ENCODE assay signal across 10 cellular contexts in the genomic region with DNA sequence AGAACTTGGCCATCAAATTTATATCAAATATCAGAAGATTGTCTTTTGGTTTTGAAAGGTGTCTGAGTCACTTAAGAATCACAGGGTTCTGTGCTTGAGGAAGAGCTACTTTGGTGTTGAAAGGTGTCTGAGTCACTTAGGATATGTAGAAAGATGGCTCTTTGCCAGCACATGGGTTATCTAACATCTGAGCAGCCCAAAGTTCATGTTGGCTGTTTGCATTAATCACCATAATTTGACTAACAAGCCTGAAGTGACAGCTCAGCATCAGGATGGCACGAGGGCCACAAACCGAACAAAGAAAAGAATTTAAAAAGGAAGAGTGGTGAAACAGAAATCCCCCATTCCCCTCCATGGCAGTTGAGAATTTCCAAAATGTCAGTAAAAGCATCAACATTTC.
DNase-seq lines count a peak whose midpoint lies in the region; ATAC-seq and TF ChIP-seq lines count a peak whose summit lies in the region.
"Had no signal": no experiment of that assay in that cellular context is flagged by ENCODE, and none has a peak within 500 bp of the region (broad histone marks: within the 10 kb centered on the region; RNA-seq: fewer than 3 reads in every experiment).

No MANE protein-coding gene starts in this region.

- H4K8ac ChIP-seq in IMR-90 (ENCODE audit: low read depth in 2 of 2, low read length in 2 of 2) = no peak overlapping the region

- no peak overlapping the region for H3K23ac ChIP-seq in IMR-90 (ENCODE audit: low read depth, low read length)

- H3K36me3 ChIP-seq in IMR-90 (ENCODE audit: control insufficient read depth, insufficient read depth, low read length) (no peaks in the 10 kb centered on the region), HAP-1 (replicated peaks) (no peaks in the 10 kb centered on the region)

- H2AK9ac ChIP-seq in IMR-90 (replicated peaks; ENCODE audit: low read depth, low read length, poor library complexity) = no peak overlapping the region

- H3K27ac ChIP-seq in IMR-90 (ENCODE audit: insufficient read depth, low read length) = no peak overlapping the region

- H3K4me3 ChIP-seq in IMR-90 (ENCODE audit: insufficient read depth, low read depth, low read length) = no peak overlapping the region
- no peak overlapping the region for H3K4me3 ChIP-seq in HAP-1

- no peaks in the 10 kb centered on the region for H3K79me1 ChIP-seq in IMR-90 (ENCODE audit: low read depth in 1 of 2, low read length in 2 of 2)

- H2BK120ac ChIP-seq in IMR-90 (ENCODE audit: low read depth, low read length) = no peak overlapping the region

- no peak overlapping the region for H3K4me3 Mint-ChIP-seq in activated T-cell treated with anti-CD3 and anti-CD28 coated beads, Interleukin-2, amount 50 U/mL, for 24 hours
- peak overlapping the region; percentile 67 for H3K4me3 Mint-ChIP-seq in natural killer cell treated with Interleukin-12 subunit alpha and Interleukin-12 subunit beta and Interleukin-15 and Interleukin-18, amount 100 ng/mL, for 72 hours
- no peak overlapping the region for H3K4me3 Mint-ChIP-seq in chondrocyte (ENCODE audit: unreplicated experiment)
- H3K4me3 Mint-ChIP-seq: type B pancreatic cell had no signal

- WGBS in IMR-90 (ENCODE audit: extremely low coverage in 2 of 2, insufficient read length in 1 of 2), 2 experiments = no CpG with 5 or more reads among the region's 2 CpGs

- peak; percentile 21 for DNase-seq in Daoy (ENCODE audit: low read depth)
- peak; percentile 5 for DNase-seq in IMR-90
- no peak for DNase-seq in activated T-cell treated with anti-CD3 and anti-CD28 coated beads, Interleukin-2, amount 50 U/mL, for 24 hours
- DNase-seq in natural killer cell treated with Interleukin-12 subunit alpha and Interleukin-12 subunit beta and Interleukin-15 and Interleukin-18, amount 100 ng/mL, for 72 hours (ENCODE audit: low spot score) = no peak
- DNase-seq in chondrocyte (ENCODE audit: low spot score) = no peak
- DNase-seq in DMS79 treated with DMSO at 0.1 percent for 48 hours (lab: John Stamatoyannopoulos, UW) = no peak
- DNase-seq in HAP-1 (ENCODE audit: low spot score in 2 of 2) = no peak
- DNase-seq: T-helper 9 cell had no signal

- no peak overlapping the region for H2BK20ac ChIP-seq in IMR-90 (ENCODE audit: low read depth, low read length)

- intact Hi-C loops in IMR-90 (cut with micrococcal nuclease) = no loop called here

- no peak overlapping the region for H4K91ac ChIP-seq in IMR-90 (ENCODE audit: insufficient read depth, low read depth, low read length)

- peaks cover 36% of the 10 kb centered on the region for H3K4me1 Mint-ChIP-seq in activated T-cell treated with anti-CD3 and anti-CD28 coated beads, Interleukin-2, amount 50 U/mL, for 24 hours (ENCODE audit: low read depth)
- H3K4me1 Mint-ChIP-seq in natural killer cell treated with Interleukin-12 subunit alpha and Interleukin-12 subunit beta and Interleukin-15 and Interleukin-18, amount 100 ng/mL, for 72 hours (ENCODE audit: low read depth in 2 of 2) = peaks cover 34% of the 10 kb centered on the region in 2 donors
- H3K4me1 Mint-ChIP-seq in chondrocyte (ENCODE audit: low read depth) = no peaks in the 10 kb centered on the region

- no peak overlapping the region for H3K18ac ChIP-seq in IMR-90 (ENCODE audit: low read depth, low read length)

- H3K9me1 ChIP-seq in IMR-90 (ENCODE audit: insufficient read depth, low read length) = no peaks in the 10 kb centered on the region

- no peak for TF ChIP-seq POLR2A in IMR-90 (IDR thresholded peaks at IDR 0.05; ENCODE audit: low read depth, low read length)

- H3K36me3 Mint-ChIP-seq in activated T-cell treated with anti-CD3 and anti-CD28 coated beads, Interleukin-2, amount 50 U/mL, for 24 hours (ENCODE audit: low read depth) = no peaks in the 10 kb centered on the region
- peaks cover 4% of the 10 kb centered on the region for H3K36me3 Mint-ChIP-seq in natural killer cell treated with Interleukin-12 subunit alpha and Interleukin-12 subunit beta and Interleukin-15 and Interleukin-18, amount 100 ng/mL, for 72 hours
- no peaks in the 10 kb centered on the region for H3K36me3 Mint-ChIP-seq in chondrocyte (ENCODE audit: low read depth)
- H3K36me3 Mint-ChIP-seq: type B pancreatic cell had no signal

- peak overlapping the region; percentile 71 for H3K27ac Mint-ChIP-seq in activated T-cell treated with anti-CD3 and anti-CD28 coated beads, Interleukin-2, amount 50 U/mL, for 24 hours
- peak overlapping the region; percentile 67 to 76 for H3K27ac Mint-ChIP-seq in natural killer cell treated with Interleukin-12 subunit alpha and Interleukin-12 subunit beta and Interleukin-15 and Interleukin-18, amount 100 ng/mL, for 72 hours
- H3K27ac Mint-ChIP-seq in chondrocyte (ENCODE audit: unreplicated experiment) = no peak overlapping the region
- H3K27ac Mint-ChIP-seq: type B pancreatic cell had no signal

- in situ Hi-C loops in IMR-90 (cut with MboI; ENCODE audit: low sequenced_read_pairs) = no loop called here
- in situ Hi-C loops in HAP-1 (cut with MboI; ENCODE audit: low sequenced_read_pairs) = no loop called here

- H2BK15ac ChIP-seq in IMR-90 (ENCODE audit: low read depth, low read length) = no peak overlapping the region

- H3K9me3 ChIP-seq in IMR-90 (ENCODE audit: control insufficient read depth, insufficient read depth, low read length) (no peaks in the 10 kb centered on the region), HAP-1 (no peaks in the 10 kb centered on the region)

- H3K14ac ChIP-seq in IMR-90 (replicated peaks; ENCODE audit: low read depth, low read length) = no peak overlapping the region

- no peak for TF ChIP-seq RAD21 in IMR-90 (IDR thresholded peaks at IDR 0.05; ENCODE audit: low read length)

- H3K9ac ChIP-seq in IMR-90 (ENCODE audit: low read depth, low read length) = no peak overlapping the region

- no peak overlapping the region for H3K4me2 ChIP-seq in IMR-90 (ENCODE audit: low read depth, low read length)

- ATAC-seq in IMR-90 (ENCODE audit: low read depth) = no peak
- ATAC-seq in natural killer cell treated with Interleukin-12 subunit alpha and Interleukin-12 subunit beta and Interleukin-15 and Interleukin-18, amount 100 ng/mL, for 72 hours = peak; percentile 85 to 87
- no peak for ATAC-seq in HG03039 (IDR thresholded peaks at IDR 0.05; ENCODE audit: unreplicated experiment)

- no peaks in the 10 kb centered on the region for H3K27me3 ChIP-seq in IMR-90 (ENCODE audit: control insufficient read depth, insufficient read depth, low read length)
- no peaks in the 10 kb centered on the region for H3K27me3 ChIP-seq in HAP-1 (ENCODE audit: low read depth)

- no peak overlapping the region for H2BK5ac ChIP-seq in IMR-90 (ENCODE audit: low read depth, low read length, poor library complexity, severe bottlenecking)

- H3K27me3 Mint-ChIP-seq in activated T-cell treated with anti-CD3 and anti-CD28 coated beads, Interleukin-2, amount 50 U/mL, for 24 hours = peaks cover 6% of the 10 kb centered on the region
- H3K27me3 Mint-ChIP-seq in natural killer cell treated with Interleukin-12 subunit alpha and Interleukin-12 subunit beta and Interleukin-15 and Interleukin-18, amount 100 ng/mL, for 72 hours = peaks cover 0 to 3% of the 10 kb centered on the region in 2 donors
- H3K27me3 Mint-ChIP-seq in chondrocyte (ENCODE audit: low read depth) = peaks cover 4% of the 10 kb centered on the region

- CTCF ChIA-PET in IMR-90 (lab: Yijun Ruan, JAX) = interaction anchor here (0.7 kb wide), 1 partner anchor 47 kb away, joined by 3 read pairs; no protein-coding TSS in a partner anchor

- no peak overlapping the region for H4K5ac ChIP-seq in IMR-90 (ENCODE audit: low read depth, low read length)

- no peaks in the 10 kb centered on the region for H3K9me3 Mint-ChIP-seq in activated T-cell treated with anti-CD3 and anti-CD28 coated beads, Interleukin-2, amount 50 U/mL, for 24 hours
- peaks cover 3% of the 10 kb centered on the region for H3K9me3 Mint-ChIP-seq in natural killer cell treated with Interleukin-12 subunit alpha and Interleukin-12 subunit beta and Interleukin-15 and Interleukin-18, amount 100 ng/mL, for 72 hours
- no peaks in the 10 kb centered on the region for H3K9me3 Mint-ChIP-seq in chondrocyte (ENCODE audit: low read depth)
- H3K9me3 Mint-ChIP-seq: type B pancreatic cell had no signal

- H4K20me1 ChIP-seq in IMR-90 (ENCODE audit: insufficient read depth, low read length) = no peaks in the 10 kb centered on the region

- dilution Hi-C loops in IMR-90 (cut with HindIII; ENCODE audit: low sequenced_read_pairs, unreplicated experiment) = no loop called here

- BruUV-seq in IMR-90 (replicated peaks; lab: Mats Ljungman, UMichigan) = no TSS peak

- H2AK5ac ChIP-seq in IMR-90 (ENCODE audit: low read depth, low read length) = no peak overlapping the region

- H3K4me1 ChIP-seq in IMR-90 (ENCODE audit: control insufficient read depth, insufficient read depth, low read length) = no peaks in the 10 kb centered on the region; the same call in 1 of the 2 replicates
- no peaks in the 10 kb centered on the region for H3K4me1 ChIP-seq in HAP-1

- POLR2A ChIA-PET in IMR-90 (lab: Charles Lee; ENCODE audit: unreplicated experiment) = no interaction called here

- TF ChIP-seq CTCF in IMR-90 (conservative IDR thresholded peaks at IDR 0.05; ENCODE audit: low read depth, low read length) (no peak), chondrocyte (IDR thresholded peaks at IDR 0.05) (no peak)

- H3K4ac ChIP-seq in IMR-90 (ENCODE audit: low read depth, low read length) = no peak overlapping the region

- H3K56ac ChIP-seq in IMR-90 (ENCODE audit: extremely low read depth, insufficient read depth, low read length) = no peak overlapping the region

- no peak overlapping the region for H2AFZ ChIP-seq in IMR-90 (replicated peaks; ENCODE audit: low read length, poor library complexity)

TF ChIP-seq in IMR-90, 13 proteins besides CTCF, POLR2A, EP300 and RAD21 (continues in another document):
- TF ChIP-seq, protein P1, sequence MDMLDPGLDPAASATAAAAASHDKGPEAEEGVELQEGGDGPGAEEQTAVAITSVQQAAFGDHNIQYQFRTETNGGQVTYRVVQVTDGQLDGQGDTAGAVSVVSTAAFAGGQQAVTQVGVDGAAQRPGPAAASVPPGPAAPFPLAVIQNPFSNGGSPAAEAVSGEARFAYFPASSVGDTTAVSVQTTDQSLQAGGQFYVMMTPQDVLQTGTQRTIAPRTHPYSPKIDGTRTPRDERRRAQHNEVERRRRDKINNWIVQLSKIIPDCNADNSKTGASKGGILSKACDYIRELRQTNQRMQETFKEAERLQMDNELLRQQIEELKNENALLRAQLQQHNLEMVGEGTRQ (IDR thresholded peaks at IDR 0.05; ENCODE audit: low read depth, low read length) = no peak
- no peak for TF ChIP-seq RCOR1 (IDR thresholded peaks at IDR 0.05; ENCODE audit: insufficient replicate concordance, low read length)
- no peak for TF ChIP-seq MXI1 (IDR thresholded peaks at IDR 0.05; ENCODE audit: borderline replicate concordance, low read depth, low read length)
- TF ChIP-seq CHD1 (IDR thresholded peaks at IDR 0.05; ENCODE audit: low read depth, low read length) = no peak
- no peak for TF ChIP-seq CEBPB (IDR thresholded peaks at IDR 0.05; ENCODE audit: low read depth, low read length)

Comparison
In these comparisons a context has a peak if more than half of its experiments do, and no peak if none do; other contexts are left out.
1. DNase-seq: peak in Daoy (single experiment) and IMR-90 (single experiment); none in activated T-cell treated with anti-CD3 and anti-CD28 coated beads, Interleukin-2, amount 50 U/mL, for 24 hours (single experiment), natural killer cell treated with Interleukin-12 subunit alpha and Interleukin-12 subunit beta and Interleukin-15 and Interleukin-18, amount 100 ng/mL, for 72 hours (single experiment), chondrocyte (single experiment), DMS79 treated with DMSO at 0.1 percent for 48 hours (single experiment) and HAP-1 (0 of 2).
2. ATAC-seq: peak in natural killer cell treated with Interleukin-12 subunit alpha and Interleukin-12 subunit beta and Interleukin-15 and Interleukin-18, amount 100 ng/mL, for 72 hours (2 of 2); none in IMR-90 (single experiment) and HG03039 (single experiment).